In genomic region chr20:2178328-2179232, GRCh38 we compare ENCODE assay signal across 25 cellular contexts.
DNase-seq lines count a peak whose midpoint lies in the region; TF ChIP-seq lines count a peak whose summit lies in the region.
"Had no signal": no experiment of that assay in that cellular context is flagged by ENCODE, and none has a peak within 500 bp of the region (broad histone marks: within the 10 kb centered on the region; RNA-seq: fewer than 3 reads in every experiment).

No MANE protein-coding gene starts in this region.

- TF ChIP-seq POLR2A in Peyer's patch (IDR thresholded peaks at IDR 0.05), result no peak

- no peaks in the 10 kb centered on the region for H3K9me3 Mint-ChIP-seq in mesothelial cell of epicardium
- no peaks in the 10 kb centered on the region for H3K9me3 Mint-ChIP-seq in activated CD4-positive, alpha-beta T cell treated with anti-CD3 and anti-CD28 coated beads, Interleukin-2, amount 10 ng/mL, durations not matched to agents 7 days and 5 days
- H3K9me3 Mint-ChIP-seq: activated naive CD4-positive, alpha-beta T cell treated with anti-CD3 and anti-CD28 coated beads, Interleukin-2, amount 50 U/mL, for 72 hours; activated T-helper 2 cell treated with anti-CD3 and anti-CD28 coated beads, Interferon-gamma antibody, Interleukin-2, Interleukin-4, amounts not matched to agents 10 μg/mL and 5 μg/mL and 100 μg/mL, durations not matched to agents 14 hours and 24 hours and 36 hours; naive thymus-derived CD4-positive, alpha-beta T cell; T-helper 2 cell treated with Interferon-gamma antibody and Interleukin-4, amounts not matched to agents 5 μg/mL and 100 μg/mL, for 36 hours; WTC11 had no signal

- CTCF ChIA-PET in activated CD4-positive, alpha-beta T cell treated with anti-CD3 and anti-CD28 coated beads, Interleukin-2, amount 10 ng/mL, durations not matched to agents 7 days and 5 days (lab: Charles Lee), result interaction anchor here (1.0 to 1.1 kb wide), 2 partner anchors 20 to 411 kb away, joined by 3 read pairs; no protein-coding TSS in a partner anchor

- H3K27ac ChIP-seq in BLaER1 (peak overlapping the region; percentile 94), cingulate gyrus (ENCODE audit: low read depth, low read length) (peak overlapping the region; percentile 10), Peyer's patch (no peak overlapping the region)
- H3K27ac ChIP-seq: heart left ventricle, suprapubic skin had no signal

- DNase-seq in KBM-7, result peak; percentile 8
- DNase-seq in mesothelial cell of epicardium (ENCODE audit: low spot score in 2 of 2, unreplicated experiment in 2 of 2), result peak in 1 of 2 experiments; percentile 38
- DNase-seq in GM13977 (ENCODE audit: low spot score), result no peak
- no peak for DNase-seq in activated CD4-positive, alpha-beta T cell treated with anti-CD3 and anti-CD28 coated beads, Interleukin-2, amount 10 ng/mL, durations not matched to agents 7 days and 5 days
- no peak for DNase-seq in AG20443 (ENCODE audit: low spot score)
- no peak for DNase-seq in Peyer's patch
- DNase-seq: activated CD4-positive, alpha-beta T cell treated with anti-CD3 and anti-CD28 coated beads, Interleukin-2, amount 50 U/mL, for 48 hours; activated CD8-positive, alpha-beta memory T cell treated with anti-CD3 and anti-CD28 coated beads, Interleukin-2, amount 50 U/mL, for 4 hours; aorta; caudate nucleus; heart left ventricle; left colon; naive thymus-derived CD4-positive, alpha-beta T cell; NCI-H146; NCI-H2171; NCI-H69; stimulated activated CD4-positive, alpha-beta T cell treated with anti-CD3 and anti-CD28 coated beads, Interleukin-2, amount 100 ng/mL, for 24 hours had no signal

- H3K36me3 ChIP-seq in BLaER1 (no peaks in the 10 kb centered on the region), Peyer's patch (no peaks in the 10 kb centered on the region)
- H3K36me3 ChIP-seq: heart left ventricle, suprapubic skin had no signal

- H3K36me3 Mint-ChIP-seq in mesothelial cell of epicardium, result no peaks in the 10 kb centered on the region
- no peaks in the 10 kb centered on the region for H3K36me3 Mint-ChIP-seq in activated CD4-positive, alpha-beta T cell treated with anti-CD3 and anti-CD28 coated beads, Interleukin-2, amount 10 ng/mL, durations not matched to agents 7 days and 5 days (ENCODE audit: low read depth)
- H3K36me3 Mint-ChIP-seq: activated naive CD4-positive, alpha-beta T cell treated with anti-CD3 and anti-CD28 coated beads, Interleukin-2, amount 50 U/mL, for 72 hours; naive thymus-derived CD4-positive, alpha-beta T cell; WTC11 had no signal

- H4K20me1 ChIP-seq in BLaER1, result no peaks in the 10 kb centered on the region

- H3K9me3 ChIP-seq in BLaER1 (0 out of 2 replicates have a peak, but pooled peaks cover 5% of the 10 kb centered on the region), Peyer's patch (no peaks in the 10 kb centered on the region)
- H3K9me3 ChIP-seq: heart left ventricle, suprapubic skin had no signal

- no peak for TF ChIP-seq CTCF in mesothelial cell of epicardium (IDR thresholded peaks at IDR 0.05; ENCODE audit: unreplicated experiment)
- no peak for TF ChIP-seq CTCF in GM13977 (IDR thresholded peaks at IDR 0.05; ENCODE audit: extremely low read depth, insufficient read depth, missing control alignments)
- no peak for TF ChIP-seq CTCF in Peyer's patch (IDR thresholded peaks at IDR 0.05)

- H3K4me2 ChIP-seq in BLaER1, result peak overlapping the region; percentile 97
- H3K4me2 ChIP-seq: smooth muscle cell had no signal

- H3K4me1 ChIP-seq in BLaER1 (peaks cover 87% of the 10 kb centered on the region), Peyer's patch (no peaks in the 10 kb centered on the region)
- H3K4me1 ChIP-seq: suprapubic skin had no signal

- POLR2A ChIA-PET in activated CD4-positive, alpha-beta T cell treated with anti-CD3 and anti-CD28 coated beads, Interleukin-2, amount 10 ng/mL, durations not matched to agents 7 days and 5 days (lab: Charles Lee), result no interaction called here

- peak overlapping the region; percentile 25 for H3K27ac Mint-ChIP-seq in mesothelial cell of epicardium
- H3K27ac Mint-ChIP-seq in activated CD4-positive, alpha-beta T cell treated with anti-CD3 and anti-CD28 coated beads, Interleukin-2, amount 10 ng/mL, durations not matched to agents 7 days and 5 days, result no peak overlapping the region
- H3K27ac Mint-ChIP-seq: activated naive CD4-positive, alpha-beta T cell treated with anti-CD3 and anti-CD28 coated beads, Interleukin-2, amount 50 U/mL, for 72 hours; activated T-helper 2 cell treated with anti-CD3 and anti-CD28 coated beads, Interferon-gamma antibody, Interleukin-2, Interleukin-4, amounts not matched to agents 10 μg/mL and 5 μg/mL and 100 μg/mL, durations not matched to agents 14 hours and 24 hours and 36 hours; naive thymus-derived CD4-positive, alpha-beta T cell; T-helper 2 cell treated with Interferon-gamma antibody and Interleukin-4, amounts not matched to agents 5 μg/mL and 100 μg/mL, for 36 hours; WTC11 had no signal

- H3K27me3 ChIP-seq in BLaER1, result no peaks in the 10 kb centered on the region
- no peaks in the 10 kb centered on the region for H3K27me3 ChIP-seq in Peyer's patch

- no peak overlapping the region for H3K4me3 Mint-ChIP-seq in mesothelial cell of epicardium
- no peak overlapping the region for H3K4me3 Mint-ChIP-seq in activated CD4-positive, alpha-beta T cell treated with anti-CD3 and anti-CD28 coated beads, Interleukin-2, amount 10 ng/mL, durations not matched to agents 7 days and 5 days
- H3K4me3 Mint-ChIP-seq: naive thymus-derived CD4-positive, alpha-beta T cell; T-helper 2 cell treated with Interferon-gamma antibody and Interleukin-4, amounts not matched to agents 5 μg/mL and 100 μg/mL, for 36 hours; WTC11 had no signal

- H3K4me3 ChIP-seq in BLaER1 (peak overlapping the region; percentile 63), Peyer's patch (no peak overlapping the region)
- H3K4me3 ChIP-seq: heart left ventricle, smooth muscle cell, suprapubic skin had no signal

- peaks cover 7% of the 10 kb centered on the region for H3K27me3 Mint-ChIP-seq in mesothelial cell of epicardium (ENCODE audit: low read depth)
- H3K27me3 Mint-ChIP-seq in activated CD4-positive, alpha-beta T cell treated with anti-CD3 and anti-CD28 coated beads, Interleukin-2, amount 10 ng/mL, durations not matched to agents 7 days and 5 days, result no peaks in the 10 kb centered on the region

- peak overlapping the region; percentile 78 for H3K9ac ChIP-seq in BLaER1

- peaks cover 17% of the 10 kb centered on the region for H3K4me1 Mint-ChIP-seq in mesothelial cell of epicardium
- no peaks in the 10 kb centered on the region for H3K4me1 Mint-ChIP-seq in activated CD4-positive, alpha-beta T cell treated with anti-CD3 and anti-CD28 coated beads, Interleukin-2, amount 10 ng/mL, durations not matched to agents 7 days and 5 days
- H3K4me1 Mint-ChIP-seq: naive thymus-derived CD4-positive, alpha-beta T cell; WTC11 had no signal

- in situ Hi-C loops in KBM-7 (cut with MboI; ENCODE audit: low pct_unique_long_range_greater_than_20kb, low sequenced_read_pairs), result no loop called here
- in situ Hi-C loops in GM13977 (cut with MboI; ENCODE audit: low pct_unique_long_range_greater_than_20kb, low sequenced_read_pairs, unreplicated experiment), result loop anchor here (10.0 kb wide), 1 partner anchor 214 kb away; no protein-coding TSS in a partner anchor

Comparison
In these comparisons a context has a peak if more than half of its experiments do, and no peak if none do; other contexts are left out.
1. H3K27ac ChIP-seq: peak in BLaER1 (single experiment) and cingulate gyrus (single experiment); none in Peyer's patch (0 of 4).